In the genomic region with DNA sequence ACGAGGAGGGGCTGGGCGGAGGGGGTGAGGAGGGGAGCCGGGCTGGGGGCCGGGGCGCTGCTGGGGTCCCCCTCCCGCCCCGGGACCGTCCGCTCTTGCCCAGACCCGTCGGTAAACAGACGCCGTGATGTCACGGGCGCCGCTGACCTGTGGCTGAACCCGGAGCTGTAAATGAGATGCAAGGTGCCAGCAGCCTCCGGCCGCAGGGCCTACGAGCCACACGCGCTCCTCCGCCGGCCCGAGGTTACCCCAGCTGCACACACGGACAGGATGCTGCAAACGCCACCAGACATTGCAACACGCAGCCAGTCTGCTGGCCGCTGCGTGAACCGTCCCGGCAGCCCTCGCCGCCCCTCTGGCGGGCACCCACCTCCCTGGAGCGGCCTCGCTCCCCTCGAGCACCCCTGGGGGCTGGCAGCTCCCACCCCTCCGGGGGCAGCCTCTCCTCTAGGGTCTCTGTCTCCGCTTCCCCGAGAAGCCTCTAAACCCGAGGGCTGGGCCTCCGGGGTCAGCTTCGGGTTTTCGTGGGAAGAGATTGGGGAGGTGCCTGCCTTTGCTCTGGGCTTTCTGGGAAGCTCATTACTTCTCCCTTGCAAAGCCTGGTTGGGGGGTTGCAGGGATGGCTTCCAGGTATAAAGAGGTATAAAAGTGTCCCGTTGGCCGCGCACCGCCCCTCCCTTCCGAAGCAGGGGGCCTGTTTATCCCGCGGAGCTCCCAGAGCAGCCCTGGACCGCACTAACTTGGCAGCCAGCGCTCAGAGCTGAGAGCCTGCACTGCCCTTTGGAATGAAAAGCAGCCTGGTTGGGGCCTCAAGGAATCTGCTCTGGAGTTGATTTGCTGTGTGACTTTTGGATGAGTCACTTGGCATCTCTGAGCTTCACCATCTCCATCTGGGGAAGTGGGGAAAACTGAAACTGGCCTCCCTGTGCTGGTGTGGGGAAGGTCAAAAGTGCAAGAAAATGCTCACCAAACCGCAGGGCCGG, we compare ENCODE assay signal across 8 cellular contexts. TPM values are rescaled to one million over a fixed set of nuclear protein-coding genes. Genes with fewer than 3 reads are reported as not detected.
A peak's percentile ranks its signal among the peaks of the same experiment; 100 is the strongest.
DNase-seq lines count a peak whose midpoint lies in the region; ATAC-seq lines count a peak whose summit lies in the region.

No MANE protein-coding gene starts in this region.

- ATAC-seq in GM19043 (IDR thresholded peaks at IDR 0.05; ENCODE audit: low read depth, unreplicated experiment) = peak; percentile 68
- peak; percentile 82 for ATAC-seq in left colon
- ATAC-seq in stimulated activated memory B cell treated with anti-CD40 and anti-IgM and Interleukin-4, amounts not matched to agents 10 μg/mL and 1 μg/mL and 100 μg/mL, for 72 hours = peak; percentile 78
- no peak for ATAC-seq in GM18861 (IDR thresholded peaks at IDR 0.05; ENCODE audit: unreplicated experiment)

- peaks cover 15% of the 10 kb centered on the region for H3K4me1 Mint-ChIP-seq in stimulated activated memory B cell treated with anti-CD40 and anti-IgM and Interleukin-4, amounts not matched to agents 10 μg/mL and 1 μg/mL and 100 μg/mL, for 72 hours

- intact Hi-C loops in left colon (cut with DNase I, micrococcal nuclease) = loop anchor here in 1 of 2 donors (10.0 kb wide), 2 partner anchors 51 to 121 kb away; no protein-coding TSS in a partner anchor

- H3K4me3 Mint-ChIP-seq in stimulated activated memory B cell treated with anti-CD40 and anti-IgM and Interleukin-4, amounts not matched to agents 10 μg/mL and 1 μg/mL and 100 μg/mL, for 72 hours = peak overlapping the region; percentile 33

- peaks cover 29% of the 10 kb centered on the region for H3K36me3 Mint-ChIP-seq in stimulated activated memory B cell treated with anti-CD40 and anti-IgM and Interleukin-4, amounts not matched to agents 10 μg/mL and 1 μg/mL and 100 μg/mL, for 72 hours

- no peaks in the 10 kb centered on the region for H3K9me3 Mint-ChIP-seq in stimulated activated memory B cell treated with anti-CD40 and anti-IgM and Interleukin-4, amounts not matched to agents 10 μg/mL and 1 μg/mL and 100 μg/mL, for 72 hours

- H3K27ac Mint-ChIP-seq in stimulated activated memory B cell treated with anti-CD40 and anti-IgM and Interleukin-4, amounts not matched to agents 10 μg/mL and 1 μg/mL and 100 μg/mL, for 72 hours = peak overlapping the region; percentile 13

- DNase-seq in A172 (ENCODE audit: low spot score) (peak; percentile 52), NOMO-1 treated with dmso at 0.1 percent for 144 hours (lab: John Stamatoyannopoulos, UW; ENCODE audit: unreplicated experiment) (peak; percentile 44), dedifferentiated amniotic fluid mesenchymal stem cell (ENCODE audit: extremely low spot score) (peak; percentile 96), left colon (peak; percentile 86 to 90)
- no peak for DNase-seq in stimulated activated CD4-positive, alpha-beta T cell treated with anti-CD3 and anti-CD28 coated beads, Interleukin-12 subunit alpha, Interleukin-12 subunit beta, amount 100 ng/mL, for 4 hours

- peaks cover 46% of the 10 kb centered on the region for H3K27me3 Mint-ChIP-seq in stimulated activated memory B cell treated with anti-CD40 and anti-IgM and Interleukin-4, amounts not matched to agents 10 μg/mL and 1 μg/mL and 100 μg/mL, for 72 hours

RNA-seq across cellular contexts. Expression of gene DHRS3, which starts 21.9 kb away (rescaled TPM):
- not detected in 2 replicates for total RNA-seq in A172 (2014; rRNA removed; shearing (Covaris generic))
- total RNA-seq in left colon = 100 to 1,000 TPM in 1 of 2 donors, 10 to 100 TPM in 1; 73.2 to 106 TPM

RNA-seq across cellular contexts. Expression of gene AADACL4, which starts 47.8 kb away (rescaled TPM):
- not detected in 2 replicates for total RNA-seq in A172 (2014; rRNA removed; shearing (Covaris generic))
- not detected for total RNA-seq in left colon

Comparison
In these comparisons a context has a peak if more than half of its experiments do, and no peak if none do; other contexts are left out.
1. RNA of gene DHRS3, which starts 21.9 kb away (total RNA-seq): 73.2 to 106 TPM in left colon; not detected in A172; every median in the first group is over 10 times any median in the second.